In the genomic region with DNA sequence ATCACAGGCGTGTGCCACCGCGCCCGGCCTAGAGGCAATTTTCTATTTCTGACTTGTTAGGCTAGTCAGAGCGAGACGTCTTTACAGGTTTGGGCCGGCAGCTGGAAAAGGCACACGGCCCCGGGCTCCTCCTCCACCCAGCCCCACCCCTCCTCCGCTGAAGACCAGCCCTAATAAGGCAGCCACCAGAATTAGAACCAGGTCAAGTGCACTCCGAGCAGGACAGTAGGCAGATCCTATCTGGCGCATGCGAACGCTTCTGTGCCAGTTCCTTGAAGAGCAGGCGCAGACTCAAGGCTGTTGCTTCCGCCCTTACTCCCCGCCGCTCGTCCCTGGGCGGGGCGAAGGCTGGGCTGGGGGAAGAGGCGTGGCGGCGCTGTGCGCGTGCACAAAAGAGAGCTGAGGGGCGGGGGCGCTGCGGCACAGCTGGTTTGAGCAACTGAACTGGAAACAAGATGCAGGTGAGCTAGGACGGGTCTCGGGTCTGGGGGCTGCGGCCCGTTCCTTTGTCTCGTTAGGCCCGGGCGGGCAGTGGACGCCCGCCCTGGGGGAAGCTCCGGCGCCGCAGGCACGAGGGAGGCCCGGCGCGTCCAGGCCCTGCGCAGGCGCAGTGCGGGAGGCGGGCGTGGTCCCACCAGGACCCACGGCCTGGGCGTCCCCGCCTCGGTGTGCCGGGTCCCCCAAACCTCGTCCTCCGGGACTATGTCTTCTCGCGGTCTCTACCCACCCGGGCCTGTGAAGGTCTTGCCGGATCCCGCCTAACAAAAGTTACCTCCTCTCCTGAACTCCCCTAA, we compare ENCODE assay signal across 8 cellular contexts. TPM values are rescaled to one million over a fixed set of nuclear protein-coding genes. Genes with fewer than 3 reads are reported as not detected.
DNase-seq lines count a peak whose midpoint lies in the region; ATAC-seq and TF ChIP-seq lines count a peak whose summit lies in the region.

A gene (plus strand): TSS at position 381 of the 794 bp plus-strand sequence. CDS start 75 bp downstream, at position 456.

- 0 to 1% (median 0%) methylated on average over 23 to 62 of the region's 62 CpGs for WGBS in spleen, 5 donors

- DNase-seq in AG10803 (ENCODE audit: low read depth) (peak; percentile 100), NCI-H345 treated with DMSO at 0.1 percent for 48 hours (lab: John Stamatoyannopoulos, UW; ENCODE audit: unreplicated experiment) (peak; percentile 88), inferior parietal cortex (ENCODE audit: extremely low spot score) (peak; percentile 96), spleen (peak; percentile 99)
- DNase-seq in activated CD4-positive, CD25-positive, alpha-beta regulatory T cell (lab: John Stamatoyannopoulos, UW) = peak; percentile 88 to 94 (median 92)
- peak; percentile 95 for DNase-seq in central memory CD4-positive, alpha-beta T cell

- peak in 2 of 3 donors; percentile 73 to 76 for TF ChIP-seq POLR2A in spleen (IDR thresholded peaks at IDR 0.05)

- H3K9me3 ChIP-seq in spleen = no peaks in the 10 kb centered on the region

- ATAC-seq in GM19023 (IDR thresholded peaks at IDR 0.05; ENCODE audit: unreplicated experiment) = peak; percentile 92
- peak; percentile 90 for ATAC-seq in HG03280 (IDR thresholded peaks at IDR 0.05; ENCODE audit: unreplicated experiment)

- peaks cover 2 to 28% (median 23%) of the 10 kb centered on the region in 6 donors for H3K4me1 ChIP-seq in spleen

- H3K36me3 ChIP-seq in spleen = peaks cover 0 to 23% (median 11%) of the 10 kb centered on the region in 6 donors

- TF ChIP-seq CTCF in AG10803 (conservative IDR thresholded peaks at IDR 0.05; ENCODE audit: low read length) (0 out of 2 replicates have a peak, but pooled peaks have one; percentile 15), spleen (IDR thresholded peaks at IDR 0.05 in 8 of 11, conservative IDR thresholded peaks at IDR 0.05 in 3 of 11) (peak in 6 of 11 experiments; percentile 10 to 54 (median 28))

- peak within 1 kb of the TSS; percentile 90 to 94 (median 93) for H3K27ac ChIP-seq in spleen

- intact Hi-C loops in spleen (cut with DNase I; ENCODE audit: low total_unique reads) = no loop called here

- H3K27me3 ChIP-seq in spleen (replicated peaks in 1 of 7) = no peaks in the 10 kb centered on the region

- H3K4me3 ChIP-seq in AG10803 (ENCODE audit: low read length) (peak within 1 kb of the TSS; percentile 96), spleen (peak within 1 kb of the TSS; percentile 73 to 98 (median 87))

RNA-seq across cellular contexts. Expression of the gene that starts here (rescaled TPM):
- total RNA-seq in spleen = 10 to 100 TPM in 6 of 7 donors, 1 to 10 TPM in 1; 9.4 to 17.1 (median 12.5) TPM
- 10 to 100 TPM; 19.3 to 25.1 (median 22.7) TPM for polyA plus RNA-seq in spleen

Comparison
In these comparisons a context has a peak if more than half of its experiments do, and no peak if none do; other contexts are left out.
1. Peak in every context shown above with its lines: DNase-seq, ATAC-seq, H3K4me3 ChIP-seq and H3K27ac ChIP-seq.